9 cellular contexts compared by ENCODE assay signal in genomic region chr7:76357379-76358052, GRCh38. TPM values are rescaled to one million over a fixed set of nuclear protein-coding genes. Genes with fewer than 3 reads are reported as not detected.
A peak's percentile ranks its signal among the peaks of the same experiment; 100 is the strongest.
DNase-seq lines count a peak whose midpoint lies in the region; ATAC-seq, FAIRE-seq and TF ChIP-seq lines count a peak whose summit lies in the region.
"Had no signal": no experiment of that assay in that cellular context is flagged by ENCODE, and none has a peak within 500 bp of the region (broad histone marks: within the 10 kb centered on the region; RNA-seq: fewer than 3 reads in every experiment).

No MANE protein-coding gene starts in this region.

- peak overlapping the region; percentile 79 to 93 for H3K9ac ChIP-seq in kidney (ENCODE audit: low read length in 2 of 2)

- peak overlapping the region; percentile 98 for H3K27ac Mint-ChIP-seq in activated naive CD4-positive, alpha-beta T cell treated with anti-CD3 and anti-CD28 coated beads, Interleukin-2, amount 50 U/mL, for 24 hours
- H3K27ac Mint-ChIP-seq in activated naive CD4-positive, alpha-beta T cell treated with anti-CD3 and anti-CD28 coated beads, Interleukin-2, amount 50 U/mL, for 72 hours, result peak overlapping the region; percentile 96 to 98

- H3K27me3 Mint-ChIP-seq in activated naive CD4-positive, alpha-beta T cell treated with anti-CD3 and anti-CD28 coated beads, Interleukin-2, amount 50 U/mL, for 24 hours, result no peaks in the 10 kb centered on the region

- DNase-seq in activated naive CD4-positive, alpha-beta T cell (lab: John Stamatoyannopoulos, UW), result no peak
- DNase-seq in activated naive CD4-positive, alpha-beta T cell treated with anti-CD3 and anti-CD28 coated beads, Interleukin-2, amount 50 U/mL, for 72 hours (ENCODE audit: low spot score in 2 of 2), result no peak
- DNase-seq in kidney (no peak), testis (no peak), NCI-H1930 (lab: John Stamatoyannopoulos, UW) (no peak)

- H3K4me3 Mint-ChIP-seq in activated naive CD4-positive, alpha-beta T cell treated with anti-CD3 and anti-CD28 coated beads, Interleukin-2, amount 50 U/mL, for 24 hours, result peak overlapping the region; percentile 100

- H3K27me3 ChIP-seq in testis, result no peaks in the 10 kb centered on the region

- no peaks in the 10 kb centered on the region for H3K9me3 Mint-ChIP-seq in activated naive CD4-positive, alpha-beta T cell treated with anti-CD3 and anti-CD28 coated beads, Interleukin-2, amount 50 U/mL, for 24 hours
- H3K9me3 Mint-ChIP-seq in activated naive CD4-positive, alpha-beta T cell treated with anti-CD3 and anti-CD28 coated beads, Interleukin-2, amount 50 U/mL, for 72 hours, result no peaks in the 10 kb centered on the region

- TF ChIP-seq CTCF in kidney (IDR thresholded peaks at IDR 0.05; ENCODE audit: borderline replicate concordance, extremely low read depth, insufficient read depth) (no peak), testis (IDR thresholded peaks at IDR 0.05) (no peak)

- H3K27ac ChIP-seq in kidney (ENCODE audit: low read depth in 2 of 2, low read length in 2 of 2) (peak overlapping the region; percentile 100), testis (peak overlapping the region; percentile 100)

- 1 to 2% methylated on average over 14 of the region's 14 CpGs for WGBS in testis, 2 donors

- no peak for FAIRE-seq in kidney (lab: Jason Lieb, UNC)
- FAIRE-seq: GM18507 had no signal

- H3K4me3 ChIP-seq in kidney (ENCODE audit: low read length in 2 of 2) (peak overlapping the region; percentile 68 to 85), testis (peak overlapping the region; percentile 84 to 99)

- intact Hi-C loops in kidney (cut with DNase I), result no loop called here
- intact Hi-C loops in testis (cut with DNase I; ENCODE audit: low total_unique reads), result no loop called here

- ATAC-seq in activated naive CD4-positive, alpha-beta T cell treated with anti-CD3 and anti-CD28 coated beads, Interleukin-2, amount 50 U/mL, for 72 hours, result no peak
- no peak for ATAC-seq in GM21367 (IDR thresholded peaks at IDR 0.05; ENCODE audit: unreplicated experiment)
- no peak for ATAC-seq in HG02884 (IDR thresholded peaks at IDR 0.05; ENCODE audit: unreplicated experiment)

- no peak for TF ChIP-seq POLR2A in testis (IDR thresholded peaks at IDR 0.05)

- peaks cover 26% of the 10 kb centered on the region for H3K36me3 Mint-ChIP-seq in activated naive CD4-positive, alpha-beta T cell treated with anti-CD3 and anti-CD28 coated beads, Interleukin-2, amount 50 U/mL, for 24 hours
- peaks cover 29 to 42% of the 10 kb centered on the region in 2 donors for H3K36me3 Mint-ChIP-seq in activated naive CD4-positive, alpha-beta T cell treated with anti-CD3 and anti-CD28 coated beads, Interleukin-2, amount 50 U/mL, for 72 hours

- peaks cover 12 to 17% of the 10 kb centered on the region in 2 donors for H3K4me1 ChIP-seq in kidney (ENCODE audit: control insufficient read depth in 1 of 2, insufficient read depth in 1 of 2, low read depth in 1 of 2, low read length in 2 of 2)
- H3K4me1 ChIP-seq in testis, result peaks cover 27% of the 10 kb centered on the region

- peaks cover 0 to 8% of the 10 kb centered on the region in 2 donors for H3K36me3 ChIP-seq in kidney (ENCODE audit: control insufficient read depth in 1 of 2, insufficient read depth in 2 of 2, low read length in 2 of 2)
- no peaks in the 10 kb centered on the region for H3K36me3 ChIP-seq in testis (ENCODE audit: low read depth, missing control alignments)

- H3K4me1 Mint-ChIP-seq in activated naive CD4-positive, alpha-beta T cell treated with anti-CD3 and anti-CD28 coated beads, Interleukin-2, amount 50 U/mL, for 24 hours, result peaks cover 41% of the 10 kb centered on the region

- H3K9me3 ChIP-seq in kidney (ENCODE audit: control insufficient read depth in 1 of 2, low read length in 2 of 2), result no peaks in the 10 kb centered on the region
- H3K9me3 ChIP-seq in testis, result no peaks in the 10 kb centered on the region

RNA-seq across cellular contexts. Expression of gene YWHAG, which starts 1.3 kb away (rescaled TPM):
- 100 to 1,000 TPM; 103 to 143 TPM for total RNA-seq in activated naive CD4-positive, alpha-beta T cell treated with anti-CD3 and anti-CD28 coated beads, Interleukin-2, amount 50 U/mL, for 72 hours
- total RNA-seq in kidney (94.2 TPM), testis (10 to 100 TPM; 78.4 to 80.2 TPM)
- polyA plus RNA-seq in kidney (ENCODE audit: insufficient read depth, low read depth, low replicate concordance) (45.4 TPM), testis (ENCODE audit: insufficient read depth, low read depth, low replicate concordance) (67.4 TPM)

RNA-seq across cellular contexts. Expression of gene SSC4D, which starts 52.0 kb away (rescaled TPM):
- total RNA-seq in activated naive CD4-positive, alpha-beta T cell treated with anti-CD3 and anti-CD28 coated beads, Interleukin-2, amount 50 U/mL, for 72 hours, result under 1 TPM; 0.61 to 0.62 TPM
- 2.1 TPM for total RNA-seq in kidney
- 12.9 TPM for polyA plus RNA-seq in kidney (ENCODE audit: insufficient read depth, low read depth, low replicate concordance)
- total RNA-seq in testis, result 1 to 10 TPM; 1.8 to 2.3 TPM
- polyA plus RNA-seq in testis (ENCODE audit: insufficient read depth, low read depth, low replicate concordance), result 2.8 TPM

RNA-seq across cellular contexts. Expression of gene HSPB1, which starts 55.0 kb away (rescaled TPM):
- total RNA-seq in activated naive CD4-positive, alpha-beta T cell treated with anti-CD3 and anti-CD28 coated beads, Interleukin-2, amount 50 U/mL, for 72 hours, result 10 to 100 TPM; 42.5 to 78.1 TPM
- 1,012 TPM for total RNA-seq in kidney
- polyA plus RNA-seq in kidney (ENCODE audit: insufficient read depth, low read depth, low replicate concordance), result 1,561 TPM
- 100 to 1,000 TPM; 216 to 245 TPM for total RNA-seq in testis
- polyA plus RNA-seq in testis (ENCODE audit: insufficient read depth, low read depth, low replicate concordance), result 190 TPM
